Comparison of ENCODE assay signal across 16 cellular contexts in genomic region chr3:149122716-149123578, GRCh38.
"Had no signal": no experiment of that assay in that cellular context is flagged by ENCODE, and none has a peak within 500 bp of the region (broad histone marks: within the 10 kb centered on the region; RNA-seq: fewer than 3 reads in every experiment).

No MANE protein-coding gene starts in this region.

- H3K9me3 ChIP-seq: adrenal gland, heart right ventricle, right atrium auricular region, thyroid gland had no signal

- H3K4me3 ChIP-seq: adrenal gland, heart right ventricle, right atrium auricular region, thyroid gland had no signal

- DNase-seq: activated CD4-positive, alpha-beta T cell treated with anti-CD3 and anti-CD28 coated beads, Interleukin-2, amount 50 U/mL, for 1 hour; activated CD4-positive, CD25-positive, alpha-beta regulatory T cell; activated naive CD4-positive, alpha-beta T cell treated with anti-CD3 and anti-CD28 coated beads, Interleukin-2, amount 10 ng/mL, durations not matched to agents 7 days and 5 days; activated T-cell treated with anti-CD3 and anti-CD28 coated beads for 4 hours; adrenal gland; dermis blood vessel endothelial cell; erythroblast; foreskin melanocyte; heart right ventricle; T-helper 17 cell; thyroid gland had no signal

- ATAC-seq: activated T-helper 17 cell treated with anti-CD3 and anti-CD28 coated beads, Interleukin-2, amount 50 U/mL, for 72 hours; heart right ventricle; stimulated activated effector memory CD8-positive, alpha-beta T cell treated with anti-CD3 and anti-CD28 coated beads, Interleukin-12 subunit alpha, Interleukin-12 subunit beta, amount 100 ng/mL, for 72 hours; T-helper 17 cell had no signal

- H3K4me1 ChIP-seq: right atrium auricular region, thyroid gland had no signal

- FAIRE-seq: keratinocyte, urothelium cell line had no signal

- H3K36me3 ChIP-seq: adrenal gland, heart right ventricle, right atrium auricular region, thyroid gland had no signal

- H3K27me3 ChIP-seq: adrenal gland, heart right ventricle, right atrium auricular region, thyroid gland had no signal

- H3K27ac ChIP-seq: adrenal gland, heart right ventricle, right atrium auricular region, thyroid gland had no signal
